Comparison of ENCODE assay signal across 1 cellular context in the genomic region with DNA sequence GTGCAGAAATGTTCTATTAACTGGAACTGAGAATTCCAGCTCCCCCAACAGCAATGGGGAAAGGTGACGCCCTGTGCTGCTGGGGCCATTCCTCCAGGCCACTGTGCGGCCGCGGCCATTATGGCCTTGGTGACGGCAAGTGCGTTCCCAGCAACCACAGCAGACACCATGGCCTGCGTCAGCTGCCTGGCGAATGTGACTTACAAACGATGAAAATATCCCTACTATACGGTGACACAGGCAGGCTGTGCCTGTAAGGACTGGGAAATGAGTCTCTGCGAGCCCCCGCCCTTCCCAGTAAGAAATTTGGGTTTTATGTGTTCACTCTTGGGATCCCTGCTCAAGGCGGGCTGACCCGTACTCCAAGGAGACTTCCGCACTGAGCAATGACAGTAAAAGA.
TF ChIP-seq lines count a peak whose summit lies in the region.

No MANE protein-coding gene starts in this region.

TF ChIP-seq in GM23338, 12 proteins besides CTCF, POLR2A, EP300 and RAD21 (continued from another document):
- TF ChIP-seq, protein P1, sequence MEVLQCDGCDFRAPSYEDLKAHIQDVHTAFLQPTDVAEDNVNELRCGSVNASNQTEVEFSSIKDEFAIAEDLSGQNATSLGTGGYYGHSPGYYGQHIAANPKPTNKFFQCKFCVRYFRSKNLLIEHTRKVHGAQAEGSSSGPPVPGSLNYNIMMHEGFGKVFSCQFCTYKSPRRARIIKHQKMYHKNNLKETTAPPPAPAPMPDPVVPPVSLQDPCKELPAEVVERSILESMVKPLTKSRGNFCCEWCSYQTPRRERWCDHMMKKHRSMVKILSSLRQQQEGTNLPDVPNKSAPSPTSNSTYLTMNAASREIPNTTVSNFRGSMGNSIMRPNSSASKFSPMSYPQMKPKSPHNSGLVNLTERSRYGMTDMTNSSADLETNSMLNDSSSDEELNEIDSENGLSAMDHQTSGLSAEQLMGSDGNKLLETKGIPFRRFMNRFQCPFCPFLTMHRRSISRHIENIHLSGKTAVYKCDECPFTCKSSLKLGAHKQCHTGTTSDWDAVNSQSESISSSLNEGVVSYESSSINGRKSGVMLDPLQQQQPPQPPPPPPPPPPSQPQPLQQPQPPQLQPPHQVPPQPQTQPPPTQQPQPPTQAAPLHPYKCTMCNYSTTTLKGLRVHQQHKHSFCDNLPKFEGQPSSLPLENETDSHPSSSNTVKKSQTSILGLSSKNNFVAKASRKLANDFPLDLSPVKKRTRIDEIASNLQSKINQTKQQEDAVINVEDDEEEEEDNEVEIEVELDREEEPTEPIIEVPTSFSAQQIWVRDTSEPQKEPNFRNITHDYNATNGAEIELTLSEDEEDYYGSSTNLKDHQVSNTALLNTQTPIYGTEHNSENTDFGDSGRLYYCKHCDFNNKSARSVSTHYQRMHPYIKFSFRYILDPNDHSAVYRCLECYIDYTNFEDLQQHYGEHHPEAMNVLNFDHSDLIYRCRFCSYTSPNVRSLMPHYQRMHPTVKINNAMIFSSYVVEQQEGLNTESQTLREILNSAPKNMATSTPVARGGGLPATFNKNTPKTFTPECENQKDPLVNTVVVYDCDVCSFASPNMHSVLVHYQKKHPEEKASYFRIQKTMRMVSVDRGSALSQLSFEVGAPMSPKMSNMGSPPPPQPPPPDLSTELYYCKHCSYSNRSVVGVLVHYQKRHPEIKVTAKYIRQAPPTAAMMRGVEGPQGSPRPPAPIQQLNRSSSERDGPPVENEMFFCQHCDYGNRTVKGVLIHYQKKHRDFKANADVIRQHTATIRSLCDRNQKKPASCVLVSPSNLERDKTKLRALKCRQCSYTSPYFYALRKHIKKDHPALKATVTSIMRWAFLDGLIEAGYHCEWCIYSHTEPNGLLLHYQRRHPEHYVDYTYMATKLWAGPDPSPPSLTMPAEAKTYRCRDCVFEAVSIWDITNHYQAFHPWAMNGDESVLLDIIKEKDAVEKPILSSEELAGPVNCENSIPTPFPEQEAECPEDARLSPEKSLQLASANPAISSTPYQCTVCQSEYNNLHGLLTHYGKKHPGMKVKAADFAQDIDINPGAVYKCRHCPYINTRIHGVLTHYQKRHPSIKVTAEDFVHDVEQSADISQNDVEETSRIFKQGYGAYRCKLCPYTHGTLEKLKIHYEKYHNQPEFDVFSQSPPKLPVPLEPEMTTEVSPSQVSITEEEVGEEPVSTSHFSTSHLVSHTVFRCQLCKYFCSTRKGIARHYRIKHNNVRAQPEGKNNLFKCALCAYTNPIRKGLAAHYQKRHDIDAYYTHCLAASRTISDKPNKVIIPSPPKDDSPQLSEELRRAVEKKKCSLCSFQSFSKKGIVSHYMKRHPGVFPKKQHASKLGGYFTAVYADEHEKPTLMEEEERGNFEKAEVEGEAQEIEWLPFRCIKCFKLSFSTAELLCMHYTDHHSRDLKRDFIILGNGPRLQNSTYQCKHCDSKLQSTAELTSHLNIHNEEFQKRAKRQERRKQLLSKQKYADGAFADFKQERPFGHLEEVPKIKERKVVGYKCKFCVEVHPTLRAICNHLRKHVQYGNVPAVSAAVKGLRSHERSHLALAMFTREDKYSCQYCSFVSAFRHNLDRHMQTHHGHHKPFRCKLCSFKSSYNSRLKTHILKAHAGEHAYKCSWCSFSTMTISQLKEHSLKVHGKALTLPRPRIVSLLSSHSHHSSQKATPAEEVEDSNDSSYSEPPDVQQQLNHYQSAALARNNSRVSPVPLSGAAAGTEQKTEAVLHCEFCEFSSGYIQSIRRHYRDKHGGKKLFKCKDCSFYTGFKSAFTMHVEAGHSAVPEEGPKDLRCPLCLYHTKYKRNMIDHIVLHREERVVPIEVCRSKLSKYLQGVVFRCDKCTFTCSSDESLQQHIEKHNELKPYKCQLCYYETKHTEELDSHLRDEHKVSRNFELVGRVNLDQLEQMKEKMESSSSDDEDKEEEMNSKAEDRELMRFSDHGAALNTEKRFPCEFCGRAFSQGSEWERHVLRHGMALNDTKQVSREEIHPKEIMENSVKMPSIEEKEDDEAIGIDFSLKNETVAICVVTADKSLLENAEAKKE (CRISPR knock-in tag; IDR thresholded peaks at IDR 0.05): no peak
- TF ChIP-seq EZH2phosphoT487 (IDR thresholded peaks at IDR 0.05; ENCODE audit: unreplicated experiment) (no peak), ZNF114 (CRISPR knock-in tag; IDR thresholded peaks at IDR 0.05) (no peak), ZNF331 (CRISPR knock-in tag; IDR thresholded peaks at IDR 0.05; ENCODE audit: low read depth) (no peak), EZH2 (IDR thresholded peaks at IDR 0.05; ENCODE audit: low read depth, unreplicated experiment) (no peak)
- TF ChIP-seq, protein P2, sequence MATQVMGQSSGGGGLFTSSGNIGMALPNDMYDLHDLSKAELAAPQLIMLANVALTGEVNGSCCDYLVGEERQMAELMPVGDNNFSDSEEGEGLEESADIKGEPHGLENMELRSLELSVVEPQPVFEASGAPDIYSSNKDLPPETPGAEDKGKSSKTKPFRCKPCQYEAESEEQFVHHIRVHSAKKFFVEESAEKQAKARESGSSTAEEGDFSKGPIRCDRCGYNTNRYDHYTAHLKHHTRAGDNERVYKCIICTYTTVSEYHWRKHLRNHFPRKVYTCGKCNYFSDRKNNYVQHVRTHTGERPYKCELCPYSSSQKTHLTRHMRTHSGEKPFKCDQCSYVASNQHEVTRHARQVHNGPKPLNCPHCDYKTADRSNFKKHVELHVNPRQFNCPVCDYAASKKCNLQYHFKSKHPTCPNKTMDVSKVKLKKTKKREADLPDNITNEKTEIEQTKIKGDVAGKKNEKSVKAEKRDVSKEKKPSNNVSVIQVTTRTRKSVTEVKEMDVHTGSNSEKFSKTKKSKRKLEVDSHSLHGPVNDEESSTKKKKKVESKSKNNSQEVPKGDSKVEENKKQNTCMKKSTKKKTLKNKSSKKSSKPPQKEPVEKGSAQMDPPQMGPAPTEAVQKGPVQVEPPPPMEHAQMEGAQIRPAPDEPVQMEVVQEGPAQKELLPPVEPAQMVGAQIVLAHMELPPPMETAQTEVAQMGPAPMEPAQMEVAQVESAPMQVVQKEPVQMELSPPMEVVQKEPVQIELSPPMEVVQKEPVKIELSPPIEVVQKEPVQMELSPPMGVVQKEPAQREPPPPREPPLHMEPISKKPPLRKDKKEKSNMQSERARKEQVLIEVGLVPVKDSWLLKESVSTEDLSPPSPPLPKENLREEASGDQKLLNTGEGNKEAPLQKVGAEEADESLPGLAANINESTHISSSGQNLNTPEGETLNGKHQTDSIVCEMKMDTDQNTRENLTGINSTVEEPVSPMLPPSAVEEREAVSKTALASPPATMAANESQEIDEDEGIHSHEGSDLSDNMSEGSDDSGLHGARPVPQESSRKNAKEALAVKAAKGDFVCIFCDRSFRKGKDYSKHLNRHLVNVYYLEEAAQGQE (IDR thresholded peaks at IDR 0.05; ENCODE audit: unreplicated experiment): no peak
